Comparison of ENCODE assay signal across 10 cellular contexts in genomic region chr12:121532503-121533390, GRCh38. TPM values are rescaled to one million over a fixed set of nuclear protein-coding genes. Genes with fewer than 3 reads are reported as not detected.
A peak's percentile ranks its signal among the peaks of the same experiment; 100 is the strongest.
DNase-seq lines count a peak whose midpoint lies in the region; ATAC-seq and TF ChIP-seq lines count a peak whose summit lies in the region.
"Had no signal": no experiment of that assay in that cellular context is flagged by ENCODE, and none has a peak within 500 bp of the region (broad histone marks: within the 10 kb centered on the region; RNA-seq: fewer than 3 reads in every experiment).

No MANE protein-coding gene starts in this region.

- no peak for ATAC-seq in activated B cell treated with CpG ODN at 0.5 μM for 24 hours (ENCODE audit: low read depth)
- ATAC-seq in right cardiac atrium: peak in 1 of 2 donors; percentile 24
- no peak for ATAC-seq in HG02852 (IDR thresholded peaks at IDR 0.05; ENCODE audit: unreplicated experiment)

- H3K27ac ChIP-seq in right cardiac atrium (ENCODE audit: low read length) (peak overlapping the region; percentile 82), suprapubic skin (peak overlapping the region; percentile 5)

- TF ChIP-seq EP300 in suprapubic skin (IDR thresholded peaks at IDR 0.05): no peak

- no peak for TF ChIP-seq POLR2A in suprapubic skin (IDR thresholded peaks at IDR 0.05)

- H3K4me1 ChIP-seq in right cardiac atrium (ENCODE audit: control insufficient read depth, insufficient read depth, low read length) (peaks cover 9% of the 10 kb centered on the region), suprapubic skin (peaks cover 31% of the 10 kb centered on the region)

- H3K27ac Mint-ChIP-seq in activated naive CD4-positive, alpha-beta T cell treated with anti-CD3 and anti-CD28 coated beads, Interleukin-2, amount 50 U/mL, for 24 hours: no peak overlapping the region
- H3K27ac Mint-ChIP-seq in activated naive CD4-positive, alpha-beta T cell treated with anti-CD3 and anti-CD28 coated beads for 36 hours: no peak overlapping the region
- H3K27ac Mint-ChIP-seq in activated B cell treated with CpG ODN at 0.5 μM for 24 hours: peak overlapping the region; percentile 83

- H3K36me3 Mint-ChIP-seq in activated naive CD4-positive, alpha-beta T cell treated with anti-CD3 and anti-CD28 coated beads, Interleukin-2, amount 50 U/mL, for 24 hours: peaks cover 3% of the 10 kb centered on the region
- peaks cover 3% of the 10 kb centered on the region for H3K36me3 Mint-ChIP-seq in activated naive CD4-positive, alpha-beta T cell treated with anti-CD3 and anti-CD28 coated beads for 36 hours (ENCODE audit: low read depth)
- H3K36me3 Mint-ChIP-seq in activated B cell treated with CpG ODN at 0.5 μM for 24 hours (ENCODE audit: low read depth): peaks cover 57% of the 10 kb centered on the region

- H3K9me3 ChIP-seq in right cardiac atrium (ENCODE audit: control insufficient read depth, low read length) (no peaks in the 10 kb centered on the region), suprapubic skin (no peaks in the 10 kb centered on the region)

- 48% methylated on average over 16 of the region's 16 CpGs for WGBS in right cardiac atrium
- 69% methylated on average over 15 of the region's 16 CpGs for WGBS in suprapubic skin

- no peaks in the 10 kb centered on the region for H3K27me3 Mint-ChIP-seq in activated naive CD4-positive, alpha-beta T cell treated with anti-CD3 and anti-CD28 coated beads, Interleukin-2, amount 50 U/mL, for 24 hours
- H3K27me3 Mint-ChIP-seq in activated naive CD4-positive, alpha-beta T cell treated with anti-CD3 and anti-CD28 coated beads for 36 hours (ENCODE audit: low read depth): no peaks in the 10 kb centered on the region
- no peaks in the 10 kb centered on the region for H3K27me3 Mint-ChIP-seq in activated B cell treated with CpG ODN at 0.5 μM for 24 hours

- H3K4me3 Mint-ChIP-seq in activated naive CD4-positive, alpha-beta T cell treated with anti-CD3 and anti-CD28 coated beads, Interleukin-2, amount 50 U/mL, for 24 hours: peak overlapping the region; percentile 33
- no peak overlapping the region for H3K4me3 Mint-ChIP-seq in activated naive CD4-positive, alpha-beta T cell treated with anti-CD3 and anti-CD28 coated beads for 36 hours
- H3K4me3 Mint-ChIP-seq in activated B cell treated with CpG ODN at 0.5 μM for 24 hours: peak overlapping the region; percentile 91

- POLR2A ChIA-PET in activated B cell treated with CpG ODN at 0.5 μM for 24 hours (lab: Charles Lee): interaction anchor here (0.5 to 5.5 kb wide), 3 partner anchors 47 to 269 kb away, joined by 3 to 72 read pairs (median 5); partner anchors contain the start of gene KDM2B

- H3K36me3 ChIP-seq in suprapubic skin: peaks cover 22% of the 10 kb centered on the region

- intact Hi-C loops in activated naive CD4-positive, alpha-beta T cell treated with anti-CD3 and anti-CD28 coated beads for 36 hours (cut with micrococcal nuclease): no loop called here
- intact Hi-C loops in activated B cell treated with CpG ODN at 0.5 μM for 24 hours (cut with micrococcal nuclease) (loop anchor here (10.0 kb wide), 1 partner anchor 542 kb away; the partner anchor contains the start of gene MLXIP), right cardiac atrium (cut with DNase I) (no loop called here)

- H3K4me1 Mint-ChIP-seq in activated naive CD4-positive, alpha-beta T cell treated with anti-CD3 and anti-CD28 coated beads, Interleukin-2, amount 50 U/mL, for 24 hours: peaks cover 64% of the 10 kb centered on the region
- H3K4me1 Mint-ChIP-seq in activated naive CD4-positive, alpha-beta T cell treated with anti-CD3 and anti-CD28 coated beads for 36 hours (ENCODE audit: low read depth): peaks cover 58% of the 10 kb centered on the region
- peaks cover 78% of the 10 kb centered on the region for H3K4me1 Mint-ChIP-seq in activated B cell treated with CpG ODN at 0.5 μM for 24 hours

- no peaks in the 10 kb centered on the region for H3K9me3 Mint-ChIP-seq in activated naive CD4-positive, alpha-beta T cell treated with anti-CD3 and anti-CD28 coated beads, Interleukin-2, amount 50 U/mL, for 24 hours
- H3K9me3 Mint-ChIP-seq in activated naive CD4-positive, alpha-beta T cell treated with anti-CD3 and anti-CD28 coated beads for 36 hours: no peaks in the 10 kb centered on the region
- H3K9me3 Mint-ChIP-seq in activated B cell treated with CpG ODN at 0.5 μM for 24 hours: no peaks in the 10 kb centered on the region

- TF ChIP-seq CTCF in activated B cell treated with CpG ODN at 0.5 μM for 24 hours (IDR thresholded peaks at IDR 0.05): no peak
- no peak for TF ChIP-seq CTCF in suprapubic skin (IDR thresholded peaks at IDR 0.05)

- H3K27me3 ChIP-seq in right cardiac atrium (ENCODE audit: control insufficient read depth, insufficient read depth) (no peaks in the 10 kb centered on the region), suprapubic skin (no peaks in the 10 kb centered on the region)

- no peak for DNase-seq in activated naive CD4-positive, alpha-beta T cell treated with anti-CD3 and anti-CD28 coated beads for 36 hours
- DNase-seq in activated B cell treated with CpG ODN at 0.5 μM for 24 hours (no peak), right cardiac atrium (peak in 1 of 3 donors; percentile 66), suprapubic skin (ENCODE audit: low spot score in 2 of 2) (no peak), NCI-H2196 treated with DMSO at 0.1 percent for 48 hours (lab: John Stamatoyannopoulos, UW; ENCODE audit: unreplicated experiment) (no peak), OCI-M1 (lab: John Stamatoyannopoulos, UW) (no peak)
- DNase-seq: MV-4-11, NCI-H748 treated with DMSO at 0.1 percent for 48 hours had no signal

- no peak overlapping the region for H3K4me3 ChIP-seq in right cardiac atrium (ENCODE audit: low read length)
- no peak overlapping the region for H3K4me3 ChIP-seq in suprapubic skin

- CTCF ChIA-PET in activated naive CD4-positive, alpha-beta T cell treated with anti-CD3 and anti-CD28 coated beads for 36 hours (lab: Charles Lee): interaction anchor here (1.0 kb wide), 1 partner anchor 33 kb away, joined by 5 read pairs; no protein-coding TSS in a partner anchor
- CTCF ChIA-PET in activated B cell treated with CpG ODN at 0.5 μM for 24 hours (lab: Charles Lee): interaction anchor here (1.6 to 2.0 kb wide), 2 partner anchors 20 to 91 kb away, joined by 5 read pairs; no protein-coding TSS in a partner anchor

RNA-seq across cellular contexts. Expression of gene KDM2B, which starts 48.1 kb away (rescaled TPM):
- total RNA-seq in activated naive CD4-positive, alpha-beta T cell treated with anti-CD3 and anti-CD28 coated beads for 36 hours: 10 to 100 TPM; 22.7 to 23.8 TPM
- total RNA-seq in activated B cell treated with CpG ODN at 0.5 μM for 24 hours (197 and 236 TPM in 2 replicates), right cardiac atrium (10 to 100 TPM; 11.8 to 16.0 (median 13.1) TPM), suprapubic skin (10 to 100 TPM; 47.8 to 53.7 (median 50.4) TPM)
- 6.1 TPM for polyA plus RNA-seq in right cardiac atrium
